Comparison of ENCODE assay signal across 18 cellular contexts in the genomic region with DNA sequence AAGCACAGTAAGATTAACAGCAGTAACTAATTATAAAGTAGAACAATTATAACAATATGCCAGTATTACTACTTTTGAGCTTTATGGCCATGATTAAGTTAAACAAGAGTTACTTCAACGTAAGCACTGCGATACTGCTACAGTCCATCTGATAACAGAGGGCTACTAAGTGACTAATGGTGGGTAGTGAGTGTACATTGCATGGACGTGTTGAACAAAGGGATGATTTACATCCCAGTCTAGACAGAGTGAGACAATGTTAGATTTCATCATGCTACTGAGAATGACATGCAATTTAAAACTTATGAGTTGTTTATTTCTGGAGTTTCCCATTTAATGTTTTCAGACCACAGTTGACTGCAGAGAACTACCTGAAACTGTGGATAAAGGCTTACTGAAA. TPM values are rescaled to one million over a fixed set of nuclear protein-coding genes. Genes with fewer than 3 reads are reported as not detected.
DNase-seq lines count a peak whose midpoint lies in the region; ATAC-seq, FAIRE-seq and TF ChIP-seq lines count a peak whose summit lies in the region.
"Had no signal": no experiment of that assay in that cellular context is flagged by ENCODE, and none has a peak within 500 bp of the region (broad histone marks: within the 10 kb centered on the region; RNA-seq: fewer than 3 reads in every experiment).

No MANE protein-coding gene starts in this region.

- TF ChIP-seq CTCF in K562 (IDR thresholded peaks at IDR 0.05 in 2 of 3, conservative IDR thresholded peaks at IDR 0.05 in 1 of 3; ENCODE audit: insufficient read depth in 2 of 3, low read depth in 1 of 3, low read length in 3 of 3) (no peak), coronary artery (IDR thresholded peaks at IDR 0.05) (no peak)

- H2AFZ ChIP-seq in K562 (ENCODE audit: low read depth, low read length): no peak overlapping the region
- H2AFZ ChIP-seq: parathyroid adenoma had no signal

- ATAC-seq in K562 (peak; percentile 64; the same call in 2 of the 3 replicates), GM21825 (IDR thresholded peaks at IDR 0.05; ENCODE audit: unreplicated experiment) (no peak)
- ATAC-seq: activated naive CD8-positive, alpha-beta T cell treated with anti-CD3 and anti-CD28 coated beads, Interleukin-2, amount 50 U/mL, for 24 hours; stimulated activated naive B cell treated with anti-CD40 and anti-IgM and Interleukin-4, amounts not matched to agents 10 μg/mL and 1 μg/mL and 100 μg/mL, for 72 hours had no signal

- intact Hi-C loops in K562 (cut with micrococcal nuclease): no loop called here

- peak; percentile 27 for DNase-seq in AG20443 (ENCODE audit: low spot score)
- DNase-seq in M059J (ENCODE audit: low read depth): peak; percentile 92
- DNase-seq in K562 (ENCODE audit: extremely low read depth in 1 of 4, low spot score in 3 of 4): peak in 1 of 4 experiments; percentile 22
- peak; percentile 90 for DNase-seq in kidney glomerular epithelial cell (lab: John Stamatoyannopoulos, UW)
- no peak for DNase-seq in NCI-H345 (lab: John Stamatoyannopoulos, UW)
- DNase-seq in medulla oblongata (ENCODE audit: extremely low spot score): no peak
- DNase-seq in coronary artery (ENCODE audit: low spot score): no peak
- DNase-seq: activated CD8-positive, alpha-beta memory T cell treated with anti-CD3 and anti-CD28 coated beads, Interleukin-2, amount 50 U/mL, for 4 hours; activated naive CD8-positive, alpha-beta T cell treated with anti-CD3 and anti-CD28 coated beads, Interleukin-2, amount 50 U/mL, for 24 hours; C1 segment of cervical spinal cord; hypothalamus; midbrain; NCI-H446; SHP77 treated with DMSO at 0.1 percent for 48 hours; stimulated activated CD4-positive, alpha-beta T cell treated with anti-CD3 and anti-CD28 coated beads, Interleukin-4, amount 100 ng/mL, for 1 hour; stimulated activated naive B cell treated with anti-CD40 and anti-IgM and Interleukin-4, amounts not matched to agents 10 μg/mL and 1 μg/mL and 100 μg/mL, for 72 hours had no signal

- no peak overlapping the region for H3K4me2 ChIP-seq in K562 (ENCODE audit: insufficient read depth, low read length)

- H3K4me1 ChIP-seq in K562 (replicated peaks in 1 of 2; ENCODE audit: control insufficient read depth in 2 of 2, insufficient read depth in 2 of 2, low read length in 2 of 2): no peaks in the 10 kb centered on the region; a peak in 1 of 5 replicates

- TF ChIP-seq POLR2A in K562 (conservative IDR thresholded peaks at IDR 0.05): no peak

- TF ChIP-seq RAD21 in K562 (CRISPR knock-in tag; conservative IDR thresholded peaks at IDR 0.05 in 1 of 2, IDR thresholded peaks at IDR 0.05 in 1 of 2): no peak

- no peak for FAIRE-seq in K562 (lab: Jason Lieb, UNC)

- H3K79me2 ChIP-seq in K562 (ENCODE audit: control insufficient read depth, insufficient read depth, low read length): no peaks in the 10 kb centered on the region

- H3K9ac ChIP-seq in K562 (ENCODE audit: insufficient read depth in 1 of 2, low read depth in 2 of 2, low read length in 2 of 2): no peak overlapping the region
- H3K9ac ChIP-seq: parathyroid adenoma had no signal

- H3K9me3 ChIP-seq in K562 (replicated peaks; ENCODE audit: control insufficient read depth, insufficient read depth, low read depth, low read length): no peaks in the 10 kb centered on the region

- in situ Hi-C loops in K562 (cut with MboI): no loop called here

- WGBS in K562 (ENCODE audit: insufficient coverage, low coverage, missing lambda C conversion rate): 3% methylated on average over 3 of the region's 3 CpGs

- peak; percentile 13; the same call in 1 of the 2 replicates for TF ChIP-seq EP300 in K562 (IDR thresholded peaks at IDR 0.05; ENCODE audit: low read length)

- no peaks in the 10 kb centered on the region for H3K36me3 ChIP-seq in K562 (ENCODE audit: control insufficient read depth, insufficient read depth, low read length)

- POLR2A ChIA-PET in K562 (lab: Yijun Ruan, JAX): interaction anchor here (1.1 kb wide), 1 partner anchor 8 kb away, joined by 3 read pairs; no protein-coding TSS in a partner anchor

- BruUV-seq in K562 (replicated peaks; lab: Mats Ljungman, UMichigan): no TSS peak

- no peaks in the 10 kb centered on the region for H4K20me1 ChIP-seq in K562 (replicated peaks; ENCODE audit: control insufficient read depth, insufficient read depth, low read length)

- H3K27ac ChIP-seq in K562 (ENCODE audit: extremely low read depth, low read depth, low read length) (no peak overlapping the region), coronary artery (no peak overlapping the region)
- H3K27ac ChIP-seq: parathyroid adenoma had no signal

- no peak overlapping the region for H3K4me3 ChIP-seq in K562
- H3K4me3 ChIP-seq in coronary artery: no peak overlapping the region

- CTCF ChIA-PET in K562 (lab: Yijun Ruan, JAX; ENCODE audit: low intra/inter-chr PET ratio): no interaction called here

- no peaks in the 10 kb centered on the region; a peak in 1 of 5 replicates for H3K27me3 ChIP-seq in K562 (ENCODE audit: control insufficient read depth in 2 of 2, insufficient read depth in 2 of 2, low read length in 2 of 2)

- no peaks in the 10 kb centered on the region for H3K9me1 ChIP-seq in K562 (ENCODE audit: control insufficient read depth, insufficient read depth, low read length)

TF ChIP-seq in K562, 482 proteins besides CTCF, POLR2A, EP300 and RAD21 (continues in another document):
- TF ChIP-seq JUN (IDR thresholded peaks at IDR 0.05; ENCODE audit: borderline replicate concordance, low read depth, low read length) (peak; percentile 80), JUN (CRISPR knock-in tag; IDR thresholded peaks at IDR 0.05; ENCODE audit: borderline replicate concordance) (no peak), MEF2D (tag; conservative IDR thresholded peaks at IDR 0.05; ENCODE audit: low read depth) (0 out of 2 replicates have a peak, but pooled peaks have one; percentile 39), SMC3 (conservative IDR thresholded peaks at IDR 0.05; ENCODE audit: insufficient read depth, low read depth, low read length) (no peak)
- TF ChIP-seq, protein P1, sequence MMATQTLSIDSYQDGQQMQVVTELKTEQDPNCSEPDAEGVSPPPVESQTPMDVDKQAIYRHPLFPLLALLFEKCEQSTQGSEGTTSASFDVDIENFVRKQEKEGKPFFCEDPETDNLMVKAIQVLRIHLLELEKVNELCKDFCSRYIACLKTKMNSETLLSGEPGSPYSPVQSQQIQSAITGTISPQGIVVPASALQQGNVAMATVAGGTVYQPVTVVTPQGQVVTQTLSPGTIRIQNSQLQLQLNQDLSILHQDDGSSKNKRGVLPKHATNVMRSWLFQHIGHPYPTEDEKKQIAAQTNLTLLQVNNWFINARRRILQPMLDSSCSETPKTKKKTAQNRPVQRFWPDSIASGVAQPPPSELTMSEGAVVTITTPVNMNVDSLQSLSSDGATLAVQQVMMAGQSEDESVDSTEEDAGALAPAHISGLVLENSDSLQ (IDR thresholded peaks at IDR 0.05): peak; percentile 89
- TF ChIP-seq, protein P2, sequence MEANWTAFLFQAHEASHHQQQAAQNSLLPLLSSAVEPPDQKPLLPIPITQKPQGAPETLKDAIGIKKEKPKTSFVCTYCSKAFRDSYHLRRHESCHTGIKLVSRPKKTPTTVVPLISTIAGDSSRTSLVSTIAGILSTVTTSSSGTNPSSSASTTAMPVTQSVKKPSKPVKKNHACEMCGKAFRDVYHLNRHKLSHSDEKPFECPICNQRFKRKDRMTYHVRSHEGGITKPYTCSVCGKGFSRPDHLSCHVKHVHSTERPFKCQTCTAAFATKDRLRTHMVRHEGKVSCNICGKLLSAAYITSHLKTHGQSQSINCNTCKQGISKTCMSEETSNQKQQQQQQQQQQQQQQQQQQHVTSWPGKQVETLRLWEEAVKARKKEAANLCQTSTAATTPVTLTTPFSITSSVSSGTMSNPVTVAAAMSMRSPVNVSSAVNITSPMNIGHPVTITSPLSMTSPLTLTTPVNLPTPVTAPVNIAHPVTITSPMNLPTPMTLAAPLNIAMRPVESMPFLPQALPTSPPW (CRISPR knock-in tag; IDR thresholded peaks at IDR 0.05): 0 out of 2 replicates have a peak, but pooled peaks have one; percentile 15
- TF ChIP-seq, protein P3, sequence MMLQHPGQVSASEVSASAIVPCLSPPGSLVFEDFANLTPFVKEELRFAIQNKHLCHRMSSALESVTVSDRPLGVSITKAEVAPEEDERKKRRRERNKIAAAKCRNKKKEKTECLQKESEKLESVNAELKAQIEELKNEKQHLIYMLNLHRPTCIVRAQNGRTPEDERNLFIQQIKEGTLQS (IDR thresholded peaks at IDR 0.05): peak; percentile 90
- TF ChIP-seq, protein P3 (CRISPR knock-in tag; conservative IDR thresholded peaks at IDR 0.05): no peak

RNA-seq across cellular contexts. Expression of a gene that starts 45.6 kb away (rescaled TPM):
- 44.2 and 61.0 TPM in 2 replicates for total RNA-seq in M059J (2014; rRNA removed; shearing (Covaris generic))
- total RNA-seq in K562 (2011; cell fraction: chromatin; rRNA removed; ENCODE audit: low replicate concordance): 14.2 and 17.0 TPM in 2 replicates
- 6.0 and 9.9 TPM in 2 replicates for total RNA-seq in K562 (2011; cell fraction: nucleolus; rRNA removed)
- 10.0 and 11.1 TPM in 2 replicates for total RNA-seq in K562 (2011; cell fraction: nucleoplasm; rRNA removed)
- total RNA-seq in K562 (2014; rRNA removed) (0.41 and 0.49 TPM in 2 replicates), K562 (2014; rRNA removed; fragmentation: Illumina TruSeq; extraction: Trizol) (0.65 and 1.0 TPM in 2 replicates), K562 (2015; rRNA removed; fragmentation: Illumina TruSeq; extraction: Trizol) (0.34 and 0.43 TPM in 2 replicates), K562 (2021) (0.53 and 1.0 TPM in 2 replicates)
- polyA plus RNA-seq in K562 (2011; rRNA removed) (1.5 and 2.2 TPM in 2 replicates), K562 (2014; fragmentation: Illumina TruSeq; extraction: Trizol) (0.58 and 0.76 TPM in 2 replicates), K562 (2014; fragmentation: Nextera tagmentation; extraction: Ambion mirVana) (under 1 TPM; 0.15 to 0.30 TPM), K562 (2014; rRNA removed) (1.2 and 2.8 TPM in 2 replicates)
- polyA plus RNA-seq in K562 (2011; cell fraction: cytosol; rRNA removed): 0.43 and 0.63 TPM in 2 replicates
- 0.70 and 1.3 TPM in 2 replicates for polyA plus RNA-seq in K562 (2011; cell fraction: nucleus; rRNA removed)
- 0.35 and 0.58 TPM in 2 replicates for polyA plus RNA-seq in K562 (2012)
- polyA minus RNA-seq in K562 (2011; rRNA and poly(A)+ RNA removed): 3.7 and 4.8 TPM in 2 replicates
- 1.0 and 1.9 TPM in 2 replicates for polyA minus RNA-seq in K562 (2011; cell fraction: cytosol; rRNA and poly(A)+ RNA removed)
- polyA minus RNA-seq in K562 (2011; cell fraction: nucleus; rRNA and poly(A)+ RNA removed): 1.9 and 5.9 TPM in 2 replicates

Comparison
In these comparisons a context has a peak if more than half of its experiments do, and no peak if none do; other contexts are left out.
1. DNase-seq: peak in AG20443 (single experiment), M059J (single experiment) and kidney glomerular epithelial cell (single experiment); none in NCI-H345 (single experiment), medulla oblongata (single experiment) and coronary artery (single experiment).